Comparison of ENCODE assay signal across 19 cellular contexts in genomic region chr17:27290916-27291598, GRCh38. TPM values are rescaled to one million over a fixed set of nuclear protein-coding genes. Genes with fewer than 3 reads are reported as not detected.
DNase-seq lines count a peak whose midpoint lies in the region; TF ChIP-seq lines count a peak whose summit lies in the region.
"Had no signal": no experiment of that assay in that cellular context is flagged by ENCODE, and none has a peak within 500 bp of the region (broad histone marks: within the 10 kb centered on the region; RNA-seq: fewer than 3 reads in every experiment).

No MANE protein-coding gene starts in this region.

- no peak overlapping the region for H3K4me3 Mint-ChIP-seq in MCF 10A (ENCODE audit: unreplicated experiment)
- peak overlapping the region; percentile 46 for H3K4me3 Mint-ChIP-seq in type B pancreatic cell
- H3K4me3 Mint-ChIP-seq: activated CD4-positive, alpha-beta T cell treated with anti-CD3 and anti-CD28 coated beads for 36 hours had no signal

- CTCF ChIA-PET in MCF 10A (lab: Yijun Ruan, JAX), result interaction anchor here (0.6 to 1.7 kb wide), 3 partner anchors 25 to 55 kb away, joined by 3 to 7 read pairs (median 3); no protein-coding TSS in a partner anchor

- no peaks in the 10 kb centered on the region for H3K36me3 ChIP-seq in uterus
- H3K36me3 ChIP-seq in adrenal gland (replicated peaks in 1 of 2), result no peaks in the 10 kb centered on the region

- no peak overlapping the region for H3K27ac Mint-ChIP-seq in MCF 10A (ENCODE audit: low read depth, unreplicated experiment)
- H3K27ac Mint-ChIP-seq in type B pancreatic cell, result peak overlapping the region; percentile 86
- H3K27ac Mint-ChIP-seq: activated CD4-positive, alpha-beta T cell treated with anti-CD3 and anti-CD28 coated beads for 36 hours; activated naive CD4-positive, alpha-beta T cell treated with anti-CD3 and anti-CD28 coated beads, Interleukin-2, amount 50 U/mL, for 72 hours had no signal

- in situ Hi-C loops in T47D (cut with HindIII; ENCODE audit: low pct_unique_long_range_greater_than_20kb, low sequenced_read_pairs), result no loop called here

- H3K9me3 ChIP-seq in uterus (no peaks in the 10 kb centered on the region), adrenal gland (replicated peaks in 1 of 3) (no peaks in the 10 kb centered on the region)
- H3K9me3 ChIP-seq: SK-N-SH had no signal

- DNase-seq in T47D (ENCODE audit: low read depth in 1 of 2, low spot score in 1 of 2) (peak; percentile 25 to 82), MCF 10A (ENCODE audit: unreplicated experiment) (no peak), NCI-H2029 treated with DMSO at 0.1 percent for 48 hours (lab: John Stamatoyannopoulos, UW) (peak; percentile 62), SHP77 treated with DMSO at 0.1 percent for 48 hours (lab: John Stamatoyannopoulos, UW) (peak; percentile 35), type B pancreatic cell (ENCODE audit: extremely low spot score, unreplicated experiment) (no peak), uterus (no peak), coronary artery (ENCODE audit: low spot score) (no peak), adrenal gland (no peak)
- DNase-seq: activated CD4-positive, alpha-beta T cell treated with anti-CD3 and anti-CD28 coated beads for 36 hours; DND-41; midbrain; NCI-H524 treated with DMSO at 0.1 percent for 48 hours; PC-9; retina; SK-N-SH; stimulated activated CD4-positive, alpha-beta T cell treated with anti-CD3 and anti-CD28 coated beads, Interleukin-12 subunit alpha, Interleukin-12 subunit beta, amount 100 ng/mL, for 4 hours had no signal

- H3K4me3 ChIP-seq in uterus (no peak overlapping the region), coronary artery (no peak overlapping the region), adrenal gland (no peak overlapping the region)
- H3K4me3 ChIP-seq: PC-9 had no signal

- POLR2A ChIA-PET in MCF 10A (lab: Yijun Ruan, JAX), result interaction anchor here (0.7 kb wide), 1 partner anchor 1660 kb away, joined by 3 read pairs; the partner anchor contains the start of gene PHF12

- H3K9me3 Mint-ChIP-seq in MCF 10A (ENCODE audit: unreplicated experiment) (no peaks in the 10 kb centered on the region), type B pancreatic cell (no peaks in the 10 kb centered on the region)
- H3K9me3 Mint-ChIP-seq: activated naive CD4-positive, alpha-beta T cell treated with anti-CD3 and anti-CD28 coated beads, Interleukin-2, amount 50 U/mL, for 72 hours had no signal

- H3K4me1 ChIP-seq in uterus, result no peaks in the 10 kb centered on the region
- peaks cover 0 to 12% of the 10 kb centered on the region in 2 donors for H3K4me1 ChIP-seq in adrenal gland (replicated peaks in 1 of 2)

- BruUV-seq in MCF 10A (replicated peaks; lab: Mats Ljungman, UMichigan), result no TSS peak

- peaks cover 9% of the 10 kb centered on the region for H3K36me3 Mint-ChIP-seq in MCF 10A (ENCODE audit: insufficient read depth, unreplicated experiment)
- H3K36me3 Mint-ChIP-seq in type B pancreatic cell, result peaks cover 13% of the 10 kb centered on the region

- intact Hi-C loops in MCF 10A (cut with micrococcal nuclease), result no loop called here
- intact Hi-C loops in uterus (cut with DNase I; ENCODE audit: low total_unique reads), result loop anchor here (5.0 kb wide), 1 partner anchor 44 kb away; no protein-coding TSS in a partner anchor
- intact Hi-C loops in adrenal gland (cut with DNase I), result loop anchor here in 1 of 2 donors (5.0 kb wide), 1 partner anchor 49 kb away; no protein-coding TSS in a partner anchor

- no peak overlapping the region for H3K27ac ChIP-seq in uterus
- no peak overlapping the region for H3K27ac ChIP-seq in coronary artery
- H3K27ac ChIP-seq in adrenal gland, result no peak overlapping the region
- H3K27ac ChIP-seq: C4-2B, HL-60, PC-9 had no signal

- H3K4me1 Mint-ChIP-seq in MCF 10A (ENCODE audit: insufficient read depth, unreplicated experiment) (peaks cover 2% of the 10 kb centered on the region), type B pancreatic cell (ENCODE audit: unreplicated experiment) (peaks cover 21% of the 10 kb centered on the region)

- WGBS in adrenal gland, 4 donors, result 88 to 95% (median 90%) methylated on average over 3 of the region's 3 CpGs

- TF ChIP-seq CTCF in MCF 10A (IDR thresholded peaks at IDR 0.05; ENCODE audit: unreplicated experiment) (no peak), type B pancreatic cell (conservative IDR thresholded peaks at IDR 0.05) (no peak), uterus (IDR thresholded peaks at IDR 0.05) (no peak), coronary artery (IDR thresholded peaks at IDR 0.05) (no peak), adrenal gland (IDR thresholded peaks at IDR 0.05) (no peak)

- no peaks in the 10 kb centered on the region for H3K27me3 Mint-ChIP-seq in MCF 10A (ENCODE audit: insufficient read depth, unreplicated experiment)
- H3K27me3 Mint-ChIP-seq in type B pancreatic cell, result no peaks in the 10 kb centered on the region

- no peaks in the 10 kb centered on the region for H3K27me3 ChIP-seq in uterus
- H3K27me3 ChIP-seq in adrenal gland, result no peaks in the 10 kb centered on the region

- TF ChIP-seq POLR2A in uterus (IDR thresholded peaks at IDR 0.05), result no peak
- no peak for TF ChIP-seq POLR2A in adrenal gland (IDR thresholded peaks at IDR 0.05)

RNA-seq across cellular contexts. Expression of gene WSB1, which starts 2.9 kb away (rescaled TPM):
- total RNA-seq in MCF 10A (2022) (93.1 and 145 TPM in 2 replicates), type B pancreatic cell (ENCODE audit: low replicate concordance) (259 and 270 TPM in 2 replicates), uterus (100 to 1,000 TPM; 140 to 421 (median 354) TPM), adrenal gland (100 to 1,000 TPM in 4 of 8 donors, 10 to 100 TPM in 4; 27.5 to 147 (median 100) TPM)
- 10 to 100 TPM; 51.0 to 77.5 (median 76.7) TPM for polyA plus RNA-seq in adrenal gland

Comparison
In these comparisons a context has a peak if more than half of its experiments do, and no peak if none do; other contexts are left out.
1. DNase-seq: peak in T47D (2 of 2), NCI-H2029 treated with DMSO at 0.1 percent for 48 hours (single experiment) and SHP77 treated with DMSO at 0.1 percent for 48 hours (single experiment); none in MCF 10A (single experiment), type B pancreatic cell (single experiment), uterus (0 of 2), coronary artery (single experiment) and adrenal gland (0 of 7).